14 cellular contexts compared by ENCODE assay signal in genomic region chr7:44976746-44977196, GRCh38. TPM values are rescaled to one million over a fixed set of nuclear protein-coding genes. Genes with fewer than 3 reads are reported as not detected.
A peak's percentile ranks its signal among the peaks of the same experiment; 100 is the strongest.
DNase-seq lines count a peak whose midpoint lies in the region; TF ChIP-seq lines count a peak whose summit lies in the region.
"Had no signal": no experiment of that assay in that cellular context is flagged by ENCODE, and none has a peak within 500 bp of the region (broad histone marks: within the 10 kb centered on the region; RNA-seq: fewer than 3 reads in every experiment).

No MANE protein-coding gene starts in this region.

- H3K9me3 Mint-ChIP-seq in T-helper 1 cell treated with Interleukin-12 subunit alpha and Interleukin-12 subunit beta and Interleukin-4 antibody, amounts not matched to agents 30 μg/mL and 1 μg/mL, for 36 hours, result no peaks in the 10 kb centered on the region
- no peaks in the 10 kb centered on the region for H3K9me3 Mint-ChIP-seq in IgD-negative memory B cell
- no peaks in the 10 kb centered on the region for H3K9me3 Mint-ChIP-seq in activated T-helper 2 cell treated with anti-CD3 and anti-CD28 coated beads, Interferon-gamma antibody, Interleukin-2, Interleukin-4, amounts not matched to agents 10 μg/mL and 5 μg/mL and 100 μg/mL, durations not matched to agents 14 hours and 24 hours and 36 hours

- H3K27me3 Mint-ChIP-seq in T-helper 1 cell treated with Interleukin-12 subunit alpha and Interleukin-12 subunit beta and Interleukin-4 antibody, amounts not matched to agents 30 μg/mL and 1 μg/mL, for 36 hours (ENCODE audit: low read depth), result no peaks in the 10 kb centered on the region
- H3K27me3 Mint-ChIP-seq in IgD-negative memory B cell, result peaks cover 2% of the 10 kb centered on the region
- no peaks in the 10 kb centered on the region for H3K27me3 Mint-ChIP-seq in activated T-helper 2 cell treated with anti-CD3 and anti-CD28 coated beads, Interferon-gamma antibody, Interleukin-2, Interleukin-4, amounts not matched to agents 10 μg/mL and 5 μg/mL and 100 μg/mL, durations not matched to agents 14 hours and 24 hours and 36 hours (ENCODE audit: low read depth)

- peak overlapping the region; percentile 69 to 87 for H3K4me3 ChIP-seq in neutrophil (ENCODE audit: low read depth in 1 of 2, low read length in 1 of 2)
- H3K4me3 ChIP-seq: coronary artery had no signal

- peak overlapping the region; percentile 96 for H3K27ac Mint-ChIP-seq in T-helper 1 cell treated with Interleukin-12 subunit alpha and Interleukin-12 subunit beta and Interleukin-4 antibody, amounts not matched to agents 30 μg/mL and 1 μg/mL, for 36 hours
- peak overlapping the region; percentile 16 to 93 (median 85) for H3K27ac Mint-ChIP-seq in IgD-negative memory B cell
- peak overlapping the region; percentile 98 for H3K27ac Mint-ChIP-seq in activated T-helper 2 cell treated with anti-CD3 and anti-CD28 coated beads, Interferon-gamma antibody, Interleukin-2, Interleukin-4, amounts not matched to agents 10 μg/mL and 5 μg/mL and 100 μg/mL, durations not matched to agents 14 hours and 24 hours and 36 hours

- peaks cover 52% of the 10 kb centered on the region for H3K36me3 ChIP-seq in neutrophil

- peaks cover 41% of the 10 kb centered on the region for H3K4me1 Mint-ChIP-seq in T-helper 1 cell treated with Interleukin-12 subunit alpha and Interleukin-12 subunit beta and Interleukin-4 antibody, amounts not matched to agents 30 μg/mL and 1 μg/mL, for 36 hours (ENCODE audit: low read depth)
- H3K4me1 Mint-ChIP-seq in IgD-negative memory B cell, result peaks cover 23 to 26% (median 26%) of the 10 kb centered on the region in 3 donors
- H3K4me1 Mint-ChIP-seq in activated T-helper 2 cell treated with anti-CD3 and anti-CD28 coated beads, Interferon-gamma antibody, Interleukin-2, Interleukin-4, amounts not matched to agents 10 μg/mL and 5 μg/mL and 100 μg/mL, durations not matched to agents 14 hours and 24 hours and 36 hours (ENCODE audit: low read depth), result peaks cover 45% of the 10 kb centered on the region

- TF ChIP-seq CTCF in neutrophil (IDR thresholded peaks at IDR 0.05), result no peak

- H3K4me3 Mint-ChIP-seq in T-helper 1 cell treated with Interleukin-12 subunit alpha and Interleukin-12 subunit beta and Interleukin-4 antibody, amounts not matched to agents 30 μg/mL and 1 μg/mL, for 36 hours, result peak overlapping the region; percentile 95
- H3K4me3 Mint-ChIP-seq in IgD-negative memory B cell, result peak overlapping the region; percentile 92 to 99 (median 98)
- H3K4me3 Mint-ChIP-seq in activated T-helper 2 cell treated with anti-CD3 and anti-CD28 coated beads, Interferon-gamma antibody, Interleukin-2, Interleukin-4, amounts not matched to agents 10 μg/mL and 5 μg/mL and 100 μg/mL, durations not matched to agents 14 hours and 24 hours and 36 hours (ENCODE audit: low read depth), result peak overlapping the region; percentile 97

- DNase-seq in T-helper 1 cell, result no peak
- no peak for DNase-seq in activated T-helper 2 cell treated with anti-CD3 and anti-CD28 coated beads, Interferon-gamma antibody, Interleukin-2, Interleukin-4, amounts not matched to agents 10 μg/mL and 5 μg/mL and 100 μg/mL, durations not matched to agents 14 hours and 24 hours and 36 hours (ENCODE audit: low spot score)
- no peak for DNase-seq in RPMI8226
- DNase-seq in GDM1 (lab: John Stamatoyannopoulos, UW), result no peak
- DNase-seq in HCEC 1CT, result no peak
- DNase-seq: amygdala, hypothalamus, left ventricle myocardium superior, NCI-H1105 had no signal

- H3K9me3 ChIP-seq in neutrophil, result no peaks in the 10 kb centered on the region

- H3K27me3 ChIP-seq in neutrophil, result no peaks in the 10 kb centered on the region

- H3K27ac ChIP-seq in neutrophil, result peak overlapping the region; percentile 92
- H3K27ac ChIP-seq: 22Rv1, coronary artery had no signal

- peaks cover 41 to 42% of the 10 kb centered on the region in 2 experiments for H3K4me1 ChIP-seq in neutrophil (ENCODE audit: control insufficient read depth in 1 of 2, insufficient read depth in 1 of 2, low read depth in 1 of 2, low read length in 1 of 2)

- H3K36me3 Mint-ChIP-seq in T-helper 1 cell treated with Interleukin-12 subunit alpha and Interleukin-12 subunit beta and Interleukin-4 antibody, amounts not matched to agents 30 μg/mL and 1 μg/mL, for 36 hours (ENCODE audit: low read depth), result peaks cover 55% of the 10 kb centered on the region
- H3K36me3 Mint-ChIP-seq in IgD-negative memory B cell, result peaks cover 1% of the 10 kb centered on the region
- peaks cover 87% of the 10 kb centered on the region for H3K36me3 Mint-ChIP-seq in activated T-helper 2 cell treated with anti-CD3 and anti-CD28 coated beads, Interferon-gamma antibody, Interleukin-2, Interleukin-4, amounts not matched to agents 10 μg/mL and 5 μg/mL and 100 μg/mL, durations not matched to agents 14 hours and 24 hours and 36 hours (ENCODE audit: low read depth)

- intact Hi-C loops in activated T-helper 2 cell treated with anti-CD3 and anti-CD28 coated beads, Interferon-gamma antibody, Interleukin-2, Interleukin-4, amounts not matched to agents 10 μg/mL and 5 μg/mL and 100 μg/mL, durations not matched to agents 14 hours and 24 hours and 36 hours (cut with micrococcal nuclease), result loop anchor here (1.0 to 5.0 kb wide), 2 partner anchors 10 to 129 kb away; partner anchors contain the start of gene H2AZ2

RNA-seq across cellular contexts. Expression of gene MYO1G, which starts 2.0 kb away (rescaled TPM):
- 167 TPM for polyA plus RNA-seq in IgD-negative memory B cell
- 442 and 450 TPM in 2 replicates for total RNA-seq in activated T-helper 2 cell treated with anti-CD3 and anti-CD28 coated beads, Interferon-gamma antibody, Interleukin-2, Interleukin-4, amounts not matched to agents 10 μg/mL and 5 μg/mL and 100 μg/mL, durations not matched to agents 14 hours and 24 hours and 36 hours

RNA-seq across cellular contexts. Expression of gene CCM2, which starts 23.2 kb away (rescaled TPM):
- 81.8 TPM for polyA plus RNA-seq in IgD-negative memory B cell
- 61.3 and 61.7 TPM in 2 replicates for total RNA-seq in activated T-helper 2 cell treated with anti-CD3 and anti-CD28 coated beads, Interferon-gamma antibody, Interleukin-2, Interleukin-4, amounts not matched to agents 10 μg/mL and 5 μg/mL and 100 μg/mL, durations not matched to agents 14 hours and 24 hours and 36 hours
